27 cellular contexts compared by ENCODE assay signal in genomic region chr2:117085719-117086118, GRCh38.
"Had no signal": no experiment of that assay in that cellular context is flagged by ENCODE, and none has a peak within 500 bp of the region (broad histone marks: within the 10 kb centered on the region; RNA-seq: fewer than 3 reads in every experiment).

No MANE protein-coding gene starts in this region.

- FAIRE-seq: bronchial epithelial cell had no signal

- DNase-seq: activated CD4-positive, alpha-beta memory T cell treated with anti-CD3 and anti-CD28 coated beads, Interleukin-2, amount 10 ng/mL, durations not matched to agents 7 days and 5 days; activated CD4-positive, alpha-beta T cell treated with anti-CD3 and anti-CD28 coated beads for 1 hour; activated CD4-positive, alpha-beta T cell treated with anti-CD3 and anti-CD28 coated beads, Interleukin-2, amount 10 ng/mL, durations not matched to agents 7 days and 5 days; activated CD8-positive, alpha-beta memory T cell treated with anti-CD3 and anti-CD28 coated beads, Interleukin-2, amount 50 U/mL, for 48 hours; activated gamma-delta T cell; activated naive CD4-positive, alpha-beta T cell treated with anti-CD3 and anti-CD28 coated beads, Interleukin-2, amount 50 U/mL, for 16 hours; activated T-cell treated with anti-CD3 and anti-CD28 coated beads, Interleukin-2, amount 50 U/mL, for 24 hours; amniotic stem cell; dorsolateral prefrontal cortex; effector memory CD8-positive, alpha-beta T cell; foreskin keratinocyte; heart right ventricle; stimulated activated naive B cell treated with anti-CD40 and anti-IgM and Interleukin-4, amounts not matched to agents 10 μg/mL and 1 μg/mL and 100 μg/mL, for 72 hours; stomach; T-helper 17 cell; T1000; thyroid gland; upper lobe of left lung had no signal

- H3K4me1 Mint-ChIP-seq: activated CD4-positive, alpha-beta memory T cell treated with anti-CD3 and anti-CD28 coated beads, Interleukin-2, amount 10 ng/mL, durations not matched to agents 7 days and 5 days; activated CD4-positive, alpha-beta T cell treated with anti-CD3 and anti-CD28 coated beads, Interleukin-2, amount 10 ng/mL, durations not matched to agents 7 days and 5 days; stimulated activated naive B cell treated with anti-CD40 and anti-IgM and Interleukin-4, amounts not matched to agents 10 μg/mL and 1 μg/mL and 100 μg/mL, for 72 hours; T-helper 17 cell had no signal

- H3K27me3 Mint-ChIP-seq: activated CD4-positive, alpha-beta memory T cell treated with anti-CD3 and anti-CD28 coated beads, Interleukin-2, amount 10 ng/mL, durations not matched to agents 7 days and 5 days; activated CD4-positive, alpha-beta T cell treated with anti-CD3 and anti-CD28 coated beads, Interleukin-2, amount 10 ng/mL, durations not matched to agents 7 days and 5 days; activated T-cell treated with anti-CD3 and anti-CD28 coated beads, Interleukin-2, amount 50 U/mL, for 24 hours; effector memory CD8-positive, alpha-beta T cell; natural killer cell treated with Interleukin-12 subunit alpha and Interleukin-12 subunit beta and Interleukin-15 and Interleukin-18, amount 100 ng/mL, for 72 hours; stimulated activated naive B cell treated with anti-CD40 and anti-IgM and Interleukin-4, amounts not matched to agents 10 μg/mL and 1 μg/mL and 100 μg/mL, for 72 hours; T-helper 17 cell had no signal

- H3K36me3 Mint-ChIP-seq: stimulated activated naive B cell treated with anti-CD40 and anti-IgM and Interleukin-4, amounts not matched to agents 10 μg/mL and 1 μg/mL and 100 μg/mL, for 72 hours; WTC11 had no signal

- H3K4me3 Mint-ChIP-seq: activated CD4-positive, alpha-beta memory T cell treated with anti-CD3 and anti-CD28 coated beads, Interleukin-2, amount 10 ng/mL, durations not matched to agents 7 days and 5 days; activated CD4-positive, alpha-beta T cell treated with anti-CD3 and anti-CD28 coated beads, Interleukin-2, amount 10 ng/mL, durations not matched to agents 7 days and 5 days; activated T-cell treated with anti-CD3 and anti-CD28 coated beads, Interleukin-2, amount 50 U/mL, for 24 hours; effector memory CD8-positive, alpha-beta T cell; natural killer cell treated with Interleukin-12 subunit alpha and Interleukin-12 subunit beta and Interleukin-15 and Interleukin-18, amount 100 ng/mL, for 72 hours; stimulated activated naive B cell treated with anti-CD40 and anti-IgM and Interleukin-4, amounts not matched to agents 10 μg/mL and 1 μg/mL and 100 μg/mL, for 72 hours; T-helper 17 cell; WTC11 had no signal

- H3K9me3 Mint-ChIP-seq: activated CD4-positive, alpha-beta T cell treated with anti-CD3 and anti-CD28 coated beads, Interleukin-2, amount 10 ng/mL, durations not matched to agents 7 days and 5 days; WTC11 had no signal

- H3K27ac ChIP-seq: coronary artery, dorsolateral prefrontal cortex, foreskin keratinocyte, heart right ventricle, neutrophil, skin epidermis, stomach, thyroid gland, upper lobe of left lung had no signal

- H3K9me3 ChIP-seq: neutrophil, stomach, thyroid gland, upper lobe of left lung had no signal

- H3K4me1 ChIP-seq: foreskin keratinocyte, heart right ventricle, stomach, thyroid gland, upper lobe of left lung had no signal

- H3K36me3 ChIP-seq: heart right ventricle, neutrophil, stomach, thyroid gland, upper lobe of left lung had no signal

- ATAC-seq: effector memory CD8-positive, alpha-beta T cell; esophagus mucosa; foreskin keratinocyte; heart right ventricle; natural killer cell treated with Interleukin-12 subunit alpha and Interleukin-12 subunit beta and Interleukin-15 and Interleukin-18, amount 100 ng/mL, for 72 hours; sciatic nerve; SK-N-SH treated with all-trans-retinoic acid at 6 μM for 48 hours; stimulated activated naive B cell treated with anti-CD40 and anti-IgM and Interleukin-4, amounts not matched to agents 10 μg/mL and 1 μg/mL and 100 μg/mL, for 72 hours; T-helper 17 cell; WTC11 had no signal

- H3K27me3 ChIP-seq: foreskin keratinocyte, heart right ventricle, neutrophil, stomach, thyroid gland, upper lobe of left lung had no signal

- H3K27ac Mint-ChIP-seq: activated CD4-positive, alpha-beta memory T cell treated with anti-CD3 and anti-CD28 coated beads, Interleukin-2, amount 10 ng/mL, durations not matched to agents 7 days and 5 days; activated CD4-positive, alpha-beta T cell treated with anti-CD3 and anti-CD28 coated beads, Interleukin-2, amount 10 ng/mL, durations not matched to agents 7 days and 5 days; activated T-cell treated with anti-CD3 and anti-CD28 coated beads, Interleukin-2, amount 50 U/mL, for 24 hours; effector memory CD8-positive, alpha-beta T cell; natural killer cell treated with Interleukin-12 subunit alpha and Interleukin-12 subunit beta and Interleukin-15 and Interleukin-18, amount 100 ng/mL, for 72 hours; stimulated activated naive B cell treated with anti-CD40 and anti-IgM and Interleukin-4, amounts not matched to agents 10 μg/mL and 1 μg/mL and 100 μg/mL, for 72 hours; T-helper 17 cell; WTC11 had no signal

- H3K4me3 ChIP-seq: coronary artery, dorsolateral prefrontal cortex, heart right ventricle, skin epidermis, stomach, thyroid gland, upper lobe of left lung had no signal
